ENCODE assay signal across 15 cellular contexts in the genomic region with DNA sequence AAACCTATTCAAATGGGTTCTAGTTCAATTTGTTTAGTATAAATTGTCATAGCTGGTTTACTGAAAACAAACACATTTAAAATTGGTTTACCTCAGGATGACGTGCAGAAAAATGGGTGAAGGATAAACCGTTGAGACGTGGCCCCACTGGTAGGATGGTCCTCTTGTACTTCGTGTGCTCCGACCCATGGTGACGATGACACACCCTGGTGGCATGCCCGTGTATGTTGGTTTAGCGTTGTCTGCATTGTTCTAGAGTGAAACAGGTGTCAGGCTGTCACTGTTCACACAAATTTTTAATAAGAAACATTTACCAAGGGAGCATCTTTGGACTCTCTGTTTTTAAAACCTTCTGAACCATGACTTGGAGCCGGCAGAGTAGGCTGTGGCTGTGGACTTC. TPM values are rescaled to one million over a fixed set of nuclear protein-coding genes. Genes with fewer than 3 reads are reported as not detected.
DNase-seq lines count a peak whose midpoint lies in the region; ATAC-seq, FAIRE-seq and TF ChIP-seq lines count a peak whose summit lies in the region.
"Had no signal": no experiment of that assay in that cellular context is flagged by ENCODE, and none has a peak within 500 bp of the region (broad histone marks: within the 10 kb centered on the region; RNA-seq: fewer than 3 reads in every experiment).

No MANE protein-coding gene starts in this region.

- peak overlapping the region; percentile 76 for H3K27ac Mint-ChIP-seq in activated T-cell treated with anti-CD3 and anti-CD28 coated beads, Interleukin-2, amount 50 U/mL, for 24 hours
- H3K27ac Mint-ChIP-seq: activated CD4-positive, alpha-beta T cell treated with anti-CD3 and anti-CD28 coated beads, Interleukin-2, amount 10 ng/mL, durations not matched to agents 7 days and 5 days; progenitor cell of endocrine pancreas had no signal

- no peak overlapping the region for H3K4me3 Mint-ChIP-seq in activated T-cell treated with anti-CD3 and anti-CD28 coated beads, Interleukin-2, amount 50 U/mL, for 24 hours
- H3K4me3 Mint-ChIP-seq: activated CD4-positive, alpha-beta T cell treated with anti-CD3 and anti-CD28 coated beads, Interleukin-2, amount 10 ng/mL, durations not matched to agents 7 days and 5 days; naive B cell had no signal

- H3K9me3 Mint-ChIP-seq in activated T-cell treated with anti-CD3 and anti-CD28 coated beads, Interleukin-2, amount 50 U/mL, for 24 hours = no peaks in the 10 kb centered on the region
- H3K9me3 Mint-ChIP-seq: activated CD4-positive, alpha-beta T cell treated with anti-CD3 and anti-CD28 coated beads, Interleukin-2, amount 10 ng/mL, durations not matched to agents 7 days and 5 days; naive B cell had no signal

- H3K4me1 Mint-ChIP-seq in activated T-cell treated with anti-CD3 and anti-CD28 coated beads, Interleukin-2, amount 50 U/mL, for 24 hours (ENCODE audit: low read depth) = peaks cover 78% of the 10 kb centered on the region

- no peak for DNase-seq in activated T-cell treated with anti-CD3 and anti-CD28 coated beads, Interleukin-2, amount 50 U/mL, for 24 hours
- DNase-seq in activated T-cell treated with anti-CD3 and anti-CD28 coated beads for 4 hours (no peak), OCI-LY7 (ENCODE audit: low spot score) (no peak), endothelial cell of umbilical vein (ENCODE audit: low read depth, low spot score) (no peak), AG08395 (ENCODE audit: low spot score) (no peak), left lung (no peak)
- no peak for DNase-seq in stimulated activated naive CD8-positive, alpha-beta T cell treated with anti-CD3 and anti-CD28 coated beads, Interleukin-15, Interleukin-2, amounts not matched to agents 100 U/mL and 50 U/mL, for 24 hours
- DNase-seq: activated CD4-positive, alpha-beta T cell treated with anti-CD3 and anti-CD28 coated beads, Interleukin-2, amount 10 ng/mL, durations not matched to agents 7 days and 5 days; amygdala; COR-L47; HCEC 1CT; naive B cell; stimulated activated naive CD4-positive, alpha-beta T cell treated with Interleukin-2 at 50 U/mL for 16 hours had no signal

- POLR2A ChIA-PET in OCI-LY7 (lab: Charles Lee) (interaction anchor here (2.1 kb wide), 1 partner anchor 21 kb away, joined by 4 read pairs; no protein-coding TSS in a partner anchor), endothelial cell of umbilical vein (lab: Charles Lee) (no interaction called here)

- H3K27me3 Mint-ChIP-seq in activated T-cell treated with anti-CD3 and anti-CD28 coated beads, Interleukin-2, amount 50 U/mL, for 24 hours = no peaks in the 10 kb centered on the region
- H3K27me3 Mint-ChIP-seq: activated CD4-positive, alpha-beta T cell treated with anti-CD3 and anti-CD28 coated beads, Interleukin-2, amount 10 ng/mL, durations not matched to agents 7 days and 5 days; naive B cell; progenitor cell of endocrine pancreas had no signal

- no peaks in the 10 kb centered on the region for H3K9me3 ChIP-seq in OCI-LY7 (ENCODE audit: low read length)
- no peaks in the 10 kb centered on the region for H3K9me3 ChIP-seq in endothelial cell of umbilical vein (replicated peaks; ENCODE audit: control insufficient read depth, insufficient read depth, low read length)
- no peaks in the 10 kb centered on the region for H3K9me3 ChIP-seq in stomach smooth muscle (ENCODE audit: control insufficient read depth in 2 of 2, low read length in 2 of 2)
- no peaks in the 10 kb centered on the region for H3K9me3 ChIP-seq in left lung

- H3K4me1 ChIP-seq in OCI-LY7 (ENCODE audit: insufficient read depth, low read length, poor library complexity, severe bottlenecking) (peaks cover 3% of the 10 kb centered on the region), endothelial cell of umbilical vein (ENCODE audit: control insufficient read depth, extremely low read depth, insufficient read depth, low read length) (peaks cover 50% of the 10 kb centered on the region), stomach smooth muscle (ENCODE audit: control insufficient read depth, insufficient read depth, low read length) (peaks cover 77% of the 10 kb centered on the region), left lung (peaks cover 10 to 49% of the 10 kb centered on the region in 2 donors)

- no peak overlapping the region for H3K9ac ChIP-seq in endothelial cell of umbilical vein (replicated peaks; ENCODE audit: extremely low read depth, insufficient read depth, low read length)
- no peak overlapping the region for H3K9ac ChIP-seq in stomach smooth muscle (ENCODE audit: low read length in 2 of 2)

- no peaks in the 10 kb centered on the region for H3K9me2 ChIP-seq in OCI-LY7 (ENCODE audit: insufficient read depth, low read length)

- FAIRE-seq in endothelial cell of umbilical vein (lab: Jason Lieb, UNC) = no peak

- dilution Hi-C loops in endothelial cell of umbilical vein (cut with MboI; ENCODE audit: extremely low pct_ligation_motif_present, low sequenced_read_pairs) = no loop called here

- H3K36me3 Mint-ChIP-seq in activated T-cell treated with anti-CD3 and anti-CD28 coated beads, Interleukin-2, amount 50 U/mL, for 24 hours (ENCODE audit: low read depth) = peaks cover 82% of the 10 kb centered on the region

- H3K4me2 ChIP-seq in OCI-LY7 (ENCODE audit: low read length) (no peak overlapping the region), endothelial cell of umbilical vein (ENCODE audit: insufficient read depth, low read length) (no peak overlapping the region)

- H3K9me1 ChIP-seq in endothelial cell of umbilical vein (replicated peaks; ENCODE audit: control insufficient read depth, extremely low read depth, insufficient read depth, low read length) = no peaks in the 10 kb centered on the region

- H3K36me3 ChIP-seq in OCI-LY7 (ENCODE audit: insufficient read depth, low read length) = peaks cover 73% of the 10 kb centered on the region
- H3K36me3 ChIP-seq in endothelial cell of umbilical vein (ENCODE audit: control insufficient read depth in 2 of 2, extremely low read depth in 1 of 2, insufficient read depth in 2 of 2, low read length in 2 of 2) = peaks cover 35 to 55% of the 10 kb centered on the region in 2 experiments
- H3K36me3 ChIP-seq in stomach smooth muscle (ENCODE audit: control insufficient read depth in 2 of 2, insufficient read depth in 2 of 2, low read length in 2 of 2) = peaks cover 47 to 48% of the 10 kb centered on the region in 2 donors
- H3K36me3 ChIP-seq in left lung = peaks cover 0 to 82% of the 10 kb centered on the region in 2 donors

- H2AFZ ChIP-seq in OCI-LY7 (ENCODE audit: low read length) = no peak overlapping the region
- H2AFZ ChIP-seq in endothelial cell of umbilical vein (ENCODE audit: low read depth, low read length) = no peak overlapping the region

- peaks cover 13% of the 10 kb centered on the region for H3K79me2 ChIP-seq in OCI-LY7 (ENCODE audit: insufficient read depth, low read depth, low read length)
- peaks cover 24% of the 10 kb centered on the region for H3K79me2 ChIP-seq in endothelial cell of umbilical vein (ENCODE audit: control insufficient read depth, insufficient read depth, low read length)

- no peak for TF ChIP-seq POLR2A in endothelial cell of umbilical vein (IDR thresholded peaks at IDR 0.05; ENCODE audit: low read depth, low read length)

- no peaks in the 10 kb centered on the region for H3K27me3 ChIP-seq in endothelial cell of umbilical vein (ENCODE audit: control insufficient read depth in 2 of 2, insufficient read depth in 2 of 2, low read length in 2 of 2)
- no peaks in the 10 kb centered on the region for H3K27me3 ChIP-seq in stomach smooth muscle (ENCODE audit: control insufficient read depth in 1 of 2, insufficient read depth in 2 of 2, low read length in 2 of 2)
- no peaks in the 10 kb centered on the region for H3K27me3 ChIP-seq in left lung

- H3K4me3 ChIP-seq in OCI-LY7 (ENCODE audit: low read depth, low read length, poor library complexity, severe bottlenecking) = no peak overlapping the region
- H3K4me3 ChIP-seq in endothelial cell of umbilical vein (replicated peaks in 1 of 3; ENCODE audit: insufficient read depth in 1 of 3, low read depth in 1 of 3, low read length in 3 of 3) = no peak overlapping the region
- H3K4me3 ChIP-seq in stomach smooth muscle (ENCODE audit: low read length in 2 of 2) = no peak overlapping the region
- no peak overlapping the region for H3K4me3 ChIP-seq in left lung

- CTCF ChIA-PET in OCI-LY7 (lab: Charles Lee; ENCODE audit: unreplicated experiment) (interaction anchor here (0.6 kb wide), 1 partner anchor 1992 kb away, joined by 3 read pairs; no protein-coding TSS in a partner anchor), endothelial cell of umbilical vein (lab: Charles Lee) (no interaction called here)

- no peak for ATAC-seq in stimulated activated naive CD8-positive, alpha-beta T cell treated with anti-CD3 and anti-CD28 coated beads, Interleukin-15, Interleukin-2, amounts not matched to agents 100 U/mL and 50 U/mL, for 24 hours
- no peak for ATAC-seq in left lung

- intact Hi-C loops in OCI-LY7 (cut with micrococcal nuclease; ENCODE audit: unreplicated experiment) = no loop called here
- intact Hi-C loops in endothelial cell of umbilical vein (cut with micrococcal nuclease) = loop anchor here (5.0 kb wide), 1 partner anchor 447 kb away; no protein-coding TSS in a partner anchor
- intact Hi-C loops in left lung (cut with DNase I) = loop anchor here in 1 of 2 donors (10.0 kb wide), 1 partner anchor 110 kb away; no protein-coding TSS in a partner anchor

- no peak overlapping the region for H3K27ac ChIP-seq in OCI-LY7 (ENCODE audit: low read depth, low read length, poor library complexity, severe bottlenecking)
- H3K27ac ChIP-seq in endothelial cell of umbilical vein (ENCODE audit: insufficient read depth, low read depth, low read length) = no peak overlapping the region
- H3K27ac ChIP-seq in stomach smooth muscle (ENCODE audit: low read length) = peak overlapping the region; percentile 91
- H3K27ac ChIP-seq in left lung = no peak overlapping the region

- BruUV-seq in OCI-LY7 (replicated peaks; lab: Mats Ljungman, UMichigan) (TSS peak; percentile 56), endothelial cell of umbilical vein (replicated peaks; lab: Mats Ljungman, UMichigan) (TSS peak; percentile 6)

- H4K20me1 ChIP-seq in OCI-LY7 (ENCODE audit: insufficient read depth, low read length) (peaks cover 17% of the 10 kb centered on the region), endothelial cell of umbilical vein (replicated peaks; ENCODE audit: control insufficient read depth, extremely low read depth, insufficient read depth, low read length) (peaks cover 4% of the 10 kb centered on the region)

- TF ChIP-seq CTCF in OCI-LY7 (conservative IDR thresholded peaks at IDR 0.05; ENCODE audit: low read length) (no peak), endothelial cell of umbilical vein (IDR thresholded peaks at IDR 0.05; ENCODE audit: extremely low read depth in 1 of 2, insufficient read depth in 1 of 2, low read depth in 1 of 2, low read length in 2 of 2) (no peak), left lung (IDR thresholded peaks at IDR 0.05) (no peak)

RNA-seq across cellular contexts. Expression of gene CALM1, which starts 8.3 kb away (rescaled TPM):
- total RNA-seq in OCI-LY7 (2014; rRNA removed; shearing (Covaris generic)) = 311 and 323 TPM in 2 replicates
- total RNA-seq in OCI-LY7 (2022) = 282 and 288 TPM in 2 replicates
- total RNA-seq in endothelial cell of umbilical vein = 731 and 743 TPM in 2 replicates
- polyA plus RNA-seq in endothelial cell of umbilical vein = 476 and 529 TPM in 2 replicates
- polyA plus RNA-seq in endothelial cell of umbilical vein (2011; cell fraction: cytosol; rRNA removed) = 479 and 499 TPM in 2 replicates
- 256 and 319 TPM in 2 replicates for polyA plus RNA-seq in endothelial cell of umbilical vein (2011; cell fraction: nucleus; rRNA removed)
- 434 and 637 TPM in 2 replicates for polyA plus RNA-seq in endothelial cell of umbilical vein (2012)
- polyA minus RNA-seq in endothelial cell of umbilical vein = 422 and 653 TPM in 2 replicates
- polyA minus RNA-seq in endothelial cell of umbilical vein (2011; cell fraction: cytosol; rRNA and poly(A)+ RNA removed) = 238 TPM
- 185 and 221 TPM in 2 replicates for polyA minus RNA-seq in endothelial cell of umbilical vein (2011; cell fraction: nucleus; rRNA and poly(A)+ RNA removed)
- total RNA-seq in left lung = 100 to 1,000 TPM; 553 to 556 TPM
